In genomic region chr17:40415390-40415789, GRCh38 we compare ENCODE assay signal across 8 cellular contexts. TPM values are rescaled to one million over a fixed set of nuclear protein-coding genes. Genes with fewer than 3 reads are reported as not detected.
DNase-seq lines count a peak whose midpoint lies in the region; ATAC-seq, FAIRE-seq and TF ChIP-seq lines count a peak whose summit lies in the region.

No MANE protein-coding gene starts in this region.

- 66% methylated on average over 3 of the region's 3 CpGs for WGBS in HepG2 (ENCODE audit: low lambda C conversion rate)

- peaks cover 57% of the 10 kb centered on the region for H3K4me1 ChIP-seq in HepG2 (ENCODE audit: insufficient read depth, low read length)

- H3K4me3 Mint-ChIP-seq in activated naive CD4-positive, alpha-beta T cell treated with anti-CD3 and anti-CD28 coated beads, Interleukin-2, amount 50 U/mL, for 24 hours, result no peak overlapping the region

- peak; percentile 63 for TF ChIP-seq CTCF in HepG2 (CRISPR knock-in tag; IDR thresholded peaks at IDR 0.05)

- in situ Hi-C loops in HepG2 (cut with HindIII; ENCODE audit: extremely low pct_ligation_motif_present, low pct_unique_long_range_greater_than_20kb), result loop anchor here (5.0 kb wide), 1 partner anchor 98 kb away; no protein-coding TSS in a partner anchor

- no peak overlapping the region for H3K4me3 ChIP-seq in HepG2 (replicated peaks in 1 of 3; ENCODE audit: insufficient read depth in 1 of 3, low read depth in 2 of 3, low read length in 3 of 3)

- ATAC-seq in HepG2 (no peak), GM18520 (IDR thresholded peaks at IDR 0.05; ENCODE audit: unreplicated experiment) (no peak), HG02642 (IDR thresholded peaks at IDR 0.05; ENCODE audit: poor library complexity, unreplicated experiment) (no peak)

- peaks cover under 1 to 35% of the 10 kb centered on the region in 2 experiments for H3K36me3 ChIP-seq in HepG2 (replicated peaks in 1 of 2; ENCODE audit: control insufficient read depth in 1 of 2, insufficient read depth in 2 of 2, low read length in 2 of 2)

- peaks cover 30% of the 10 kb centered on the region for H3K4me1 Mint-ChIP-seq in activated naive CD4-positive, alpha-beta T cell treated with anti-CD3 and anti-CD28 coated beads, Interleukin-2, amount 50 U/mL, for 24 hours

- CTCF ChIA-PET in HepG2 (lab: Yijun Ruan, JAX; ENCODE audit: low intra/inter-chr PET ratio, low total read pairs), result interaction anchor here (1.4 to 2.8 kb wide), 3 partner anchors 53 to 145 kb away, joined by 6 to 19 read pairs (median 7); no protein-coding TSS in a partner anchor

- no peak for TF ChIP-seq EP300 in HepG2 (IDR thresholded peaks at IDR 0.05; ENCODE audit: low read depth in 2 of 2, low read length in 2 of 2)
- TF ChIP-seq EP300 in HepG2 (CRISPR knock-in tag; IDR thresholded peaks at IDR 0.05; ENCODE audit: borderline replicate concordance), result no peak

- TF ChIP-seq RAD21 in HepG2 (CRISPR knock-in tag; IDR thresholded peaks at IDR 0.05), result no peak

- POLR2A ChIA-PET in HepG2 (lab: Yijun Ruan, JAX), result no interaction called here

- peaks cover 36% of the 10 kb centered on the region for H3K79me2 ChIP-seq in HepG2 (ENCODE audit: insufficient read depth, low read length)

- no peaks in the 10 kb centered on the region for H3K9me3 ChIP-seq in HepG2 (ENCODE audit: low read length)

- no peaks in the 10 kb centered on the region for H3K36me3 Mint-ChIP-seq in activated naive CD4-positive, alpha-beta T cell treated with anti-CD3 and anti-CD28 coated beads, Interleukin-2, amount 50 U/mL, for 24 hours

- TF ChIP-seq POLR2A in HepG2 (IDR thresholded peaks at IDR 0.05; ENCODE audit: insufficient read depth in 1 of 2, low read depth in 2 of 2, low read length in 2 of 2), result no peak

- no peaks in the 10 kb centered on the region for H3K9me3 Mint-ChIP-seq in activated naive CD4-positive, alpha-beta T cell treated with anti-CD3 and anti-CD28 coated beads, Interleukin-2, amount 50 U/mL, for 24 hours

- H3K27me3 Mint-ChIP-seq in activated naive CD4-positive, alpha-beta T cell treated with anti-CD3 and anti-CD28 coated beads, Interleukin-2, amount 50 U/mL, for 24 hours, result no peaks in the 10 kb centered on the region

- H3K9ac ChIP-seq in HepG2 (ENCODE audit: insufficient read depth, low read depth, low read length), result peak overlapping the region; percentile 91; the same call in 1 of the 2 replicates

- H4K20me1 ChIP-seq in HepG2 (ENCODE audit: insufficient read depth, low read length), result no peaks in the 10 kb centered on the region

- intact Hi-C loops in HepG2 (cut with micrococcal nuclease; ENCODE audit: unreplicated experiment), result loop anchor here (1.0 to 5.0 kb wide), 2 partner anchors 57 to 113 kb away; no protein-coding TSS in a partner anchor

- H2AFZ ChIP-seq in HepG2 (ENCODE audit: low read length), result no peak overlapping the region

- H3K27ac Mint-ChIP-seq in activated naive CD4-positive, alpha-beta T cell treated with anti-CD3 and anti-CD28 coated beads, Interleukin-2, amount 50 U/mL, for 24 hours, result peak overlapping the region; percentile 30

- H3K27ac ChIP-seq in HepG2 (ENCODE audit: extremely low read length, insufficient read depth, low read length), result no peak overlapping the region

- BruUV-seq in HepG2 (replicated peaks; lab: Mats Ljungman, UMichigan), result no TSS peak

- H3K27me3 ChIP-seq in HepG2 (ENCODE audit: control insufficient read depth in 1 of 2, insufficient read depth in 2 of 2, low read length in 2 of 2), result no peaks in the 10 kb centered on the region

- H3K4me2 ChIP-seq in HepG2 (ENCODE audit: low read depth, low read length), result peak overlapping the region; percentile 74

- no peak for FAIRE-seq in HepG2 (lab: Jason Lieb, UNC)

- DNase-seq in activated naive CD4-positive, alpha-beta T cell (lab: John Stamatoyannopoulos, UW), result no peak
- peak; percentile 39 for DNase-seq in NCI-H1105 treated with DMSO at 0.1 percent for 48 hours (lab: John Stamatoyannopoulos, UW)
- peak; percentile 60 for DNase-seq in amniotic epithelial cell (ENCODE audit: low read depth)
- DNase-seq in HepG2 (ENCODE audit: low spot score), result peak; percentile 38
- DNase-seq in T1000 (lab: John Stamatoyannopoulos, UW), result no peak

TF ChIP-seq in HepG2, 621 proteins besides CTCF, POLR2A, EP300 and RAD21 (continues in another document):
- TF ChIP-seq TSC22D2 (CRISPR knock-in tag; IDR thresholded peaks at IDR 0.05; ENCODE audit: borderline replicate concordance) (0 out of 2 replicates have a peak, but pooled peaks have one; percentile 22), SKI (IDR thresholded peaks at IDR 0.05; ENCODE audit: partially characterized antibody) (peak; percentile 13), SMC3 (IDR thresholded peaks at IDR 0.05; ENCODE audit: low read length) (peak; percentile 37; the same call in 1 of the 2 replicates)

RNA-seq across cellular contexts. Expression of gene TOP2A, which starts 2.3 kb away (rescaled TPM):
- 327 and 614 TPM in 2 replicates for total RNA-seq in HepG2 (2016; rRNA removed; fragmentation: Illumina TruSeq; extraction: Trizol)
- 35.7 and 38.5 TPM in 2 replicates for total RNA-seq in HepG2 (2016; cell fraction: cytosol; rRNA removed; fragmentation: Illumina TruSeq; extraction: Trizol; ENCODE audit: low read depth)
- 330 and 598 TPM in 2 replicates for total RNA-seq in HepG2 (2016; cell fraction: insoluble cytoplasmic fraction; rRNA removed; fragmentation: Illumina TruSeq; extraction: Trizol)
- 112 and 128 TPM in 2 replicates for total RNA-seq in HepG2 (2016; cell fraction: membrane; rRNA removed; fragmentation: Illumina TruSeq; extraction: Trizol)
- 262 and 265 TPM in 2 replicates for total RNA-seq in HepG2 (2016; cell fraction: nucleus; rRNA removed; fragmentation: Illumina TruSeq; extraction: Trizol)
- 52.7 and 108 TPM in 2 replicates for polyA plus RNA-seq in HepG2 (2011; rRNA removed)
- polyA plus RNA-seq in HepG2 (2011; cell fraction: cytosol; rRNA removed), result 35.8 and 39.5 TPM in 2 replicates
- 38.5 and 46.3 TPM in 2 replicates for polyA plus RNA-seq in HepG2 (2011; cell fraction: nucleus; rRNA removed)
- polyA plus RNA-seq in HepG2 (2012), result 78.9 and 178 TPM in 2 replicates
- polyA plus RNA-seq in HepG2 (2016; cell fraction: cytosol; fragmentation: Illumina TruSeq; extraction: Trizol; ENCODE audit: low read depth), result 13.7 and 16.7 TPM in 2 replicates
- 406 and 447 TPM in 2 replicates for polyA plus RNA-seq in HepG2 (2016; cell fraction: insoluble cytoplasmic fraction; fragmentation: Illumina TruSeq; extraction: Trizol; ENCODE audit: low read depth)
- polyA plus RNA-seq in HepG2 (2016; cell fraction: membrane; fragmentation: Illumina TruSeq; extraction: Trizol; ENCODE audit: low read depth), result 56.7 and 60.4 TPM in 2 replicates
- 324 and 347 TPM in 2 replicates for polyA plus RNA-seq in HepG2 (2016; cell fraction: nucleus; fragmentation: Illumina TruSeq; extraction: Trizol; ENCODE audit: insufficient read depth, low read depth)
- polyA minus RNA-seq in HepG2 (2011; rRNA and poly(A)+ RNA removed; ENCODE audit: low replicate concordance), result 29.3 and 72.8 TPM in 2 replicates
- polyA minus RNA-seq in HepG2 (2011; cell fraction: cytosol; rRNA and poly(A)+ RNA removed), result 58.4 and 82.8 TPM in 2 replicates
- 83.2 and 96.0 TPM in 2 replicates for polyA minus RNA-seq in HepG2 (2011; cell fraction: nucleus; rRNA and poly(A)+ RNA removed)

RNA-seq across cellular contexts. Expression of gene IGFBP4, which starts 27.9 kb away (rescaled TPM):
- 4.1 and 4.9 TPM in 2 replicates for total RNA-seq in HepG2 (2016; rRNA removed; fragmentation: Illumina TruSeq; extraction: Trizol)
- total RNA-seq in HepG2 (2016; cell fraction: cytosol; rRNA removed; fragmentation: Illumina TruSeq; extraction: Trizol; ENCODE audit: low read depth), result 3.4 and 4.0 TPM in 2 replicates
- total RNA-seq in HepG2 (2016; cell fraction: insoluble cytoplasmic fraction; rRNA removed; fragmentation: Illumina TruSeq; extraction: Trizol), result 3.5 and 4.8 TPM in 2 replicates
- total RNA-seq in HepG2 (2016; cell fraction: membrane; rRNA removed; fragmentation: Illumina TruSeq; extraction: Trizol), result 10.9 and 13.2 TPM in 2 replicates
- 10.1 and 10.9 TPM in 2 replicates for total RNA-seq in HepG2 (2016; cell fraction: nucleus; rRNA removed; fragmentation: Illumina TruSeq; extraction: Trizol)
- polyA plus RNA-seq in HepG2 (2011; rRNA removed), result 43.6 and 49.0 TPM in 2 replicates
- 42.1 and 55.6 TPM in 2 replicates for polyA plus RNA-seq in HepG2 (2011; cell fraction: cytosol; rRNA removed)
- polyA plus RNA-seq in HepG2 (2011; cell fraction: nucleus; rRNA removed), result 26.0 and 26.1 TPM in 2 replicates
- polyA plus RNA-seq in HepG2 (2012), result 23.1 and 40.9 TPM in 2 replicates
- 11.4 and 15.1 TPM in 2 replicates for polyA plus RNA-seq in HepG2 (2016; cell fraction: cytosol; fragmentation: Illumina TruSeq; extraction: Trizol; ENCODE audit: low read depth)
- polyA plus RNA-seq in HepG2 (2016; cell fraction: insoluble cytoplasmic fraction; fragmentation: Illumina TruSeq; extraction: Trizol; ENCODE audit: low read depth), result 10.4 and 12.4 TPM in 2 replicates
- polyA plus RNA-seq in HepG2 (2016; cell fraction: membrane; fragmentation: Illumina TruSeq; extraction: Trizol; ENCODE audit: low read depth), result 18.8 and 25.1 TPM in 2 replicates
- polyA plus RNA-seq in HepG2 (2016; cell fraction: nucleus; fragmentation: Illumina TruSeq; extraction: Trizol; ENCODE audit: insufficient read depth, low read depth), result 24.8 and 29.0 TPM in 2 replicates
- 0.19 and 99.5 TPM in 2 replicates for polyA minus RNA-seq in HepG2 (2011; rRNA and poly(A)+ RNA removed; ENCODE audit: low replicate concordance)
- polyA minus RNA-seq in HepG2 (2011; cell fraction: cytosol; rRNA and poly(A)+ RNA removed), result 36.8 and 40.1 TPM in 2 replicates
- polyA minus RNA-seq in HepG2 (2011; cell fraction: nucleus; rRNA and poly(A)+ RNA removed), result 12.3 and 12.9 TPM in 2 replicates

RNA-seq across cellular contexts. Expression of gene GJD3, which starts 50.9 kb away (rescaled TPM):
- not detected in 2 replicates for total RNA-seq in HepG2 (2016; rRNA removed; fragmentation: Illumina TruSeq; extraction: Trizol)
- total RNA-seq in HepG2 (2016; cell fraction: cytosol; rRNA removed; fragmentation: Illumina TruSeq; extraction: Trizol; ENCODE audit: low read depth), result not detected in 2 replicates
- not detected in 2 replicates for total RNA-seq in HepG2 (2016; cell fraction: insoluble cytoplasmic fraction; rRNA removed; fragmentation: Illumina TruSeq; extraction: Trizol)
- not detected in 2 replicates for total RNA-seq in HepG2 (2016; cell fraction: membrane; rRNA removed; fragmentation: Illumina TruSeq; extraction: Trizol)
- not detected in 2 replicates for total RNA-seq in HepG2 (2016; cell fraction: nucleus; rRNA removed; fragmentation: Illumina TruSeq; extraction: Trizol)
- polyA plus RNA-seq in HepG2 (2011; rRNA removed), result not detected in 2 replicates
- polyA plus RNA-seq in HepG2 (2011; cell fraction: cytosol; rRNA removed), result not detected in 2 replicates
- not detected in 2 replicates for polyA plus RNA-seq in HepG2 (2011; cell fraction: nucleus; rRNA removed)
- polyA plus RNA-seq in HepG2 (2012), result not detected in 2 replicates
- not detected in 2 replicates for polyA plus RNA-seq in HepG2 (2016; cell fraction: cytosol; fragmentation: Illumina TruSeq; extraction: Trizol; ENCODE audit: low read depth)
- not detected in 2 replicates for polyA plus RNA-seq in HepG2 (2016; cell fraction: insoluble cytoplasmic fraction; fragmentation: Illumina TruSeq; extraction: Trizol; ENCODE audit: low read depth)
- not detected in 2 replicates for polyA plus RNA-seq in HepG2 (2016; cell fraction: membrane; fragmentation: Illumina TruSeq; extraction: Trizol; ENCODE audit: low read depth)
- not detected in 2 replicates for polyA plus RNA-seq in HepG2 (2016; cell fraction: nucleus; fragmentation: Illumina TruSeq; extraction: Trizol; ENCODE audit: insufficient read depth, low read depth)
- not detected in 2 replicates for polyA minus RNA-seq in HepG2 (2011; rRNA and poly(A)+ RNA removed; ENCODE audit: low replicate concordance)
- polyA minus RNA-seq in HepG2 (2011; cell fraction: cytosol; rRNA and poly(A)+ RNA removed), result not detected in 2 replicates
- polyA minus RNA-seq in HepG2 (2011; cell fraction: nucleus; rRNA and poly(A)+ RNA removed), result not detected in 2 replicates

Comparison
In these comparisons a context has a peak if more than half of its experiments do, and no peak if none do; other contexts are left out.
1. DNase-seq: peak in NCI-H1105 treated with DMSO at 0.1 percent for 48 hours (single experiment), amniotic epithelial cell (single experiment) and HepG2 (single experiment); none in activated naive CD4-positive, alpha-beta T cell (0 of 4) and T1000 (single experiment).